Comparison of ENCODE assay signal across 8 cellular contexts in genomic region chr5:39283231-39283818, GRCh38.
DNase-seq lines count a peak whose midpoint lies in the region; ATAC-seq and TF ChIP-seq lines count a peak whose summit lies in the region.

No MANE protein-coding gene starts in this region.

- peak; percentile 46 for DNase-seq in GM04504 (ENCODE audit: low read depth)
- peak; percentile 78 for DNase-seq in Karpas-422
- peak; percentile 39 for DNase-seq in T-helper 22 cell (ENCODE audit: low read depth)
- peak; percentile 66 to 76 (median 73) for DNase-seq in immature natural killer cell
- peak; percentile 58 for DNase-seq in stimulated activated CD4-positive, alpha-beta T cell treated with anti-CD3 and anti-CD28 coated beads, Interleukin-2, amount 100 ng/mL, for 4 hours (ENCODE audit: low read depth)

- H3K4me1 Mint-ChIP-seq in brain = no peaks in the 10 kb centered on the region
- H3K4me1 Mint-ChIP-seq in immature natural killer cell = peaks cover 6 to 7% of the 10 kb centered on the region in 2 donors

- no peaks in the 10 kb centered on the region for H4K20me1 ChIP-seq in Karpas-422 (ENCODE audit: insufficient read depth, low read depth, low read length)

- H3K27ac ChIP-seq in Karpas-422 (ENCODE audit: low read length) = no peak overlapping the region

- H3K4me2 ChIP-seq in Karpas-422 (ENCODE audit: low read depth, low read length, poor library complexity, severe bottlenecking) = no peak overlapping the region

- H3K4me3 Mint-ChIP-seq in brain (no peak overlapping the region), immature natural killer cell (no peak overlapping the region)

- ATAC-seq in GM21737 (IDR thresholded peaks at IDR 0.05; ENCODE audit: unreplicated experiment) (peak; percentile 75), GM21526 (IDR thresholded peaks at IDR 0.05; ENCODE audit: low FRiP score, unreplicated experiment) (no peak)

- H3K9me3 Mint-ChIP-seq in brain (peaks cover 2 to 17% (median 10%) of the 10 kb centered on the region in 5 experiments), immature natural killer cell (peaks cover 0 to 2% (median 0%) of the 10 kb centered on the region in 6 donors)

- TF ChIP-seq CTCF in brain (conservative IDR thresholded peaks at IDR 0.05) = peak; percentile 59 to 65

- H3K9me3 ChIP-seq in Karpas-422 (ENCODE audit: low read length) = no peaks in the 10 kb centered on the region

- H3K9ac ChIP-seq in Karpas-422 (ENCODE audit: low read length) = no peak overlapping the region

- no peak overlapping the region for H2AFZ ChIP-seq in Karpas-422 (ENCODE audit: low read length)

- H3K4me3 ChIP-seq in Karpas-422 (ENCODE audit: low read length) = no peak overlapping the region

- no peaks in the 10 kb centered on the region for H3K27me3 ChIP-seq in Karpas-422 (ENCODE audit: low read length)

- no peaks in the 10 kb centered on the region for H3K9me2 ChIP-seq in Karpas-422 (replicated peaks; ENCODE audit: insufficient read depth, low read length)

- no peak overlapping the region for H3K27ac Mint-ChIP-seq in brain
- H3K27ac Mint-ChIP-seq in immature natural killer cell = peak overlapping the region in 5 of 6 donors; percentile 4 to 71 (median 36)

- H3K36me3 Mint-ChIP-seq in brain = no peaks in the 10 kb centered on the region
- H3K36me3 Mint-ChIP-seq in immature natural killer cell = peaks cover 0 to 3% (median 3%) of the 10 kb centered on the region in 3 donors

- H3K27me3 Mint-ChIP-seq in brain (peaks cover 7% of the 10 kb centered on the region), immature natural killer cell (ENCODE audit: low read depth in 3 of 3) (peaks cover 1 to 10% (median 2%) of the 10 kb centered on the region in 3 donors)

- no peaks in the 10 kb centered on the region for H3K4me1 ChIP-seq in Karpas-422 (ENCODE audit: low read length)

- H3K36me3 ChIP-seq in Karpas-422 (ENCODE audit: insufficient read depth, low read length) = no peaks in the 10 kb centered on the region

- H3K79me2 ChIP-seq in Karpas-422 (ENCODE audit: low read length) = no peaks in the 10 kb centered on the region

Comparison
In these comparisons a context has a peak if more than half of its experiments do, and no peak if none do; other contexts are left out.
1. H3K27ac Mint-ChIP-seq: peak in immature natural killer cell (5 of 6); none in brain (0 of 5).
2. Peak in every context shown above with its lines, with median percentiles within 50 percentile points of each other: DNase-seq.